1 cellular context compared by ENCODE assay signal in genomic region chr12:4109826-4110225, GRCh38.
TF ChIP-seq lines count a peak whose summit lies in the region.

No MANE protein-coding gene starts in this region.

TF ChIP-seq in H1, 55 proteins besides CTCF, POLR2A, EP300 and RAD21:
- TF ChIP-seq TCF12 (IDR thresholded peaks at IDR 0.05; ENCODE audit: low read depth, low read length): no peak
- TF ChIP-seq JUND (IDR thresholded peaks at IDR 0.05; ENCODE audit: low read length): no peak
- no peak for TF ChIP-seq FOSL1 (IDR thresholded peaks at IDR 0.05; ENCODE audit: insufficient read depth, low read depth, low read length)
- TF ChIP-seq ATF2 (IDR thresholded peaks at IDR 0.05; ENCODE audit: low read length): no peak
- TF ChIP-seq SRF (IDR thresholded peaks at IDR 0.05; ENCODE audit: low read depth, low read length): no peak
- TF ChIP-seq CBX5 (IDR thresholded peaks at IDR 0.05; ENCODE audit: low read depth, low read length): no peak
- TF ChIP-seq USF2 (IDR thresholded peaks at IDR 0.05; ENCODE audit: low read length): no peak
- TF ChIP-seq BRCA1 (IDR thresholded peaks at IDR 0.05; ENCODE audit: low read depth, low read length): no peak
